8 cellular contexts compared by ENCODE assay signal in genomic region chr3:152281032-152281713, GRCh38. TPM values are rescaled to one million over a fixed set of nuclear protein-coding genes. Genes with fewer than 3 reads are reported as not detected.
A peak's percentile ranks its signal among the peaks of the same experiment; 100 is the strongest.
DNase-seq lines count a peak whose midpoint lies in the region; ATAC-seq lines count a peak whose summit lies in the region.

No MANE protein-coding gene starts in this region.

- ATAC-seq in GM18873 (IDR thresholded peaks at IDR 0.05; ENCODE audit: low FRiP score, unreplicated experiment) (peak; percentile 81), HG02763 (IDR thresholded peaks at IDR 0.05; ENCODE audit: unreplicated experiment) (peak; percentile 71)
- peak in 1 of 2 donors; percentile 54 for ATAC-seq in natural killer cell treated with Interleukin-12 subunit alpha and Interleukin-12 subunit beta and Interleukin-15 and Interleukin-18, amount 100 ng/mL, for 72 hours

- peak overlapping the region; percentile 71 for H3K27ac Mint-ChIP-seq in T-helper 2 cell treated with Interferon-gamma antibody and Interleukin-4, amounts not matched to agents 5 μg/mL and 100 μg/mL, for 36 hours
- peak overlapping the region; percentile 59 to 74 for H3K27ac Mint-ChIP-seq in natural killer cell treated with Interleukin-12 subunit alpha and Interleukin-12 subunit beta and Interleukin-15 and Interleukin-18, amount 100 ng/mL, for 72 hours

- peaks cover 71% of the 10 kb centered on the region for H3K4me1 Mint-ChIP-seq in T-helper 2 cell treated with Interferon-gamma antibody and Interleukin-4, amounts not matched to agents 5 μg/mL and 100 μg/mL, for 36 hours (ENCODE audit: low read depth)
- peaks cover 63 to 74% of the 10 kb centered on the region in 2 donors for H3K4me1 Mint-ChIP-seq in natural killer cell treated with Interleukin-12 subunit alpha and Interleukin-12 subunit beta and Interleukin-15 and Interleukin-18, amount 100 ng/mL, for 72 hours (ENCODE audit: low read depth in 2 of 2)

- no peaks in the 10 kb centered on the region for H3K27me3 Mint-ChIP-seq in T-helper 2 cell treated with Interferon-gamma antibody and Interleukin-4, amounts not matched to agents 5 μg/mL and 100 μg/mL, for 36 hours (ENCODE audit: low read depth)
- H3K27me3 Mint-ChIP-seq in natural killer cell treated with Interleukin-12 subunit alpha and Interleukin-12 subunit beta and Interleukin-15 and Interleukin-18, amount 100 ng/mL, for 72 hours = no peaks in the 10 kb centered on the region

- H3K4me3 Mint-ChIP-seq in T-helper 2 cell treated with Interferon-gamma antibody and Interleukin-4, amounts not matched to agents 5 μg/mL and 100 μg/mL, for 36 hours = peak overlapping the region; percentile 66
- peak overlapping the region; percentile 54 for H3K4me3 Mint-ChIP-seq in natural killer cell treated with Interleukin-12 subunit alpha and Interleukin-12 subunit beta and Interleukin-15 and Interleukin-18, amount 100 ng/mL, for 72 hours

- no peak for DNase-seq in T-helper 2 cell treated with Interferon-gamma antibody and Interleukin-4, amounts not matched to agents 5 μg/mL and 100 μg/mL, for 36 hours (ENCODE audit: low spot score)
- DNase-seq in natural killer cell treated with Interleukin-12 subunit alpha and Interleukin-12 subunit beta and Interleukin-15 and Interleukin-18, amount 100 ng/mL, for 72 hours (ENCODE audit: low spot score) = no peak
- no peak for DNase-seq in stimulated activated CD4-positive, alpha-beta T cell treated with anti-CD3 and anti-CD28 coated beads, Interleukin-4, amount 100 ng/mL, for 4 hours
- DNase-seq in germinal center (ENCODE audit: low spot score) = no peak
- no peak for DNase-seq in C1 segment of cervical spinal cord (lab: John Stamatoyannopoulos, UW)
- no peak for DNase-seq in islet precursor cell

- H3K36me3 Mint-ChIP-seq in T-helper 2 cell treated with Interferon-gamma antibody and Interleukin-4, amounts not matched to agents 5 μg/mL and 100 μg/mL, for 36 hours (ENCODE audit: low read depth) = peaks cover 30% of the 10 kb centered on the region
- no peaks in the 10 kb centered on the region for H3K36me3 Mint-ChIP-seq in natural killer cell treated with Interleukin-12 subunit alpha and Interleukin-12 subunit beta and Interleukin-15 and Interleukin-18, amount 100 ng/mL, for 72 hours

- no peaks in the 10 kb centered on the region for H3K9me3 Mint-ChIP-seq in T-helper 2 cell treated with Interferon-gamma antibody and Interleukin-4, amounts not matched to agents 5 μg/mL and 100 μg/mL, for 36 hours
- no peaks in the 10 kb centered on the region for H3K9me3 Mint-ChIP-seq in natural killer cell treated with Interleukin-12 subunit alpha and Interleukin-12 subunit beta and Interleukin-15 and Interleukin-18, amount 100 ng/mL, for 72 hours

RNA-seq across cellular contexts. Expression of gene MBNL1, which starts 12.4 kb away (rescaled TPM):
- total RNA-seq in natural killer cell treated with Interleukin-12 subunit alpha and Interleukin-12 subunit beta and Interleukin-15 and Interleukin-18, amount 100 ng/mL, for 72 hours = 100 to 1,000 TPM; 353 to 509 TPM
